1 cellular context compared by ENCODE assay signal in the genomic region with DNA sequence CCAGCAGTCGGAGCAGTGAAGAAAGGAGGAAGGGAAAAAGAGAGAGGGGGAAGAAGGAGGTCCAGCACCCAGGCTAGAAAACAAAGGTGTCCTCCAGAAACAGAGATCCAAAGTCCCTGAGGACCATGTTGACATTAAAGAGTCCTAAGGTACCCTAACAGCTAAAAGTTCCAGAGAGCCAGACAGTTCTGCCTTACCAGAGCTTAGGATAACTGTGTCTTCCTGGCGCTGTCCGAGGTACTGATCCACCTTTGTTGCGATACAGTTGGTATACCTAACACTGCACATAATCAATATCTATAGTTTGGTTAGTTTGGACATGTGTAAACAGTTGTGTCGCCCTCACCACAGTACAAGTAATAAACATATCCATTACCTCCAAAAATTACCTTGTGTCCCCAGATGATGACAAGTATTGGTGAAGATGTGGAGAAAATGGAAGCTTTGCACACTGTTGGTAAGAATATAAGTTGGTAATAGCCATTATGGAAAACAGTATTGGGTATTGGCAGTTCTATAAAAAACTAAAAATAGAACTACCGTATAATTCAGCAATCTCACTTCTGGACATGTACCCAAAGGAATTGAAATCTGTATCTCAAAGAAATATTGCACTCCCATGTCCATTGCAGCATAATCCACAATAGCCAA.
TF ChIP-seq lines count a peak whose summit lies in the region.

No MANE protein-coding gene starts in this region.

TF ChIP-seq in SK-N-SH treated with all-trans-retinoic acid at 6 μM for 48 hours, 23 proteins besides CTCF, POLR2A, EP300 and RAD21 (continued from another document):
- TF ChIP-seq ZNF565 (CRISPR knock-in tag; conservative IDR thresholded peaks at IDR 0.05; ENCODE audit: low read depth) (no peak), TOX (CRISPR knock-in tag; IDR thresholded peaks at IDR 0.05; ENCODE audit: borderline replicate concordance) (no peak), ISL1 (CRISPR knock-in tag; IDR thresholded peaks at IDR 0.05) (no peak), BACH2 (CRISPR knock-in tag; IDR thresholded peaks at IDR 0.05; ENCODE audit: borderline replicate concordance) (no peak), ZNF70 (CRISPR knock-in tag; IDR thresholded peaks at IDR 0.05) (no peak), CSDC2 (CRISPR knock-in tag; IDR thresholded peaks at IDR 0.05) (no peak), ZC3H10 (CRISPR knock-in tag; IDR thresholded peaks at IDR 0.05) (no peak), GLIS3 (CRISPR knock-in tag; IDR thresholded peaks at IDR 0.05) (no peak), ZFP3 (CRISPR knock-in tag; IDR thresholded peaks at IDR 0.05) (no peak), ESRRG (CRISPR knock-in tag; IDR thresholded peaks at IDR 0.05) (no peak), ARNTL (CRISPR knock-in tag; IDR thresholded peaks at IDR 0.05; ENCODE audit: borderline replicate concordance, low read depth) (no peak)
- TF ChIP-seq, protein P1, sequence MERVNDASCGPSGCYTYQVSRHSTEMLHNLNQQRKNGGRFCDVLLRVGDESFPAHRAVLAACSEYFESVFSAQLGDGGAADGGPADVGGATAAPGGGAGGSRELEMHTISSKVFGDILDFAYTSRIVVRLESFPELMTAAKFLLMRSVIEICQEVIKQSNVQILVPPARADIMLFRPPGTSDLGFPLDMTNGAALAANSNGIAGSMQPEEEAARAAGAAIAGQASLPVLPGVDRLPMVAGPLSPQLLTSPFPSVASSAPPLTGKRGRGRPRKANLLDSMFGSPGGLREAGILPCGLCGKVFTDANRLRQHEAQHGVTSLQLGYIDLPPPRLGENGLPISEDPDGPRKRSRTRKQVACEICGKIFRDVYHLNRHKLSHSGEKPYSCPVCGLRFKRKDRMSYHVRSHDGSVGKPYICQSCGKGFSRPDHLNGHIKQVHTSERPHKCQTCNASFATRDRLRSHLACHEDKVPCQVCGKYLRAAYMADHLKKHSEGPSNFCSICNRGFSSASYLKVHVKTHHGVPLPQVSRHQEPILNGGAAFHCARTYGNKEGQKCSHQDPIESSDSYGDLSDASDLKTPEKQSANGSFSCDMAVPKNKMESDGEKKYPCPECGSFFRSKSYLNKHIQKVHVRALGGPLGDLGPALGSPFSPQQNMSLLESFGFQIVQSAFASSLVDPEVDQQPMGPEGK (CRISPR knock-in tag; IDR thresholded peaks at IDR 0.05; ENCODE audit: borderline replicate concordance), result no peak
- TF ChIP-seq, protein P2, sequence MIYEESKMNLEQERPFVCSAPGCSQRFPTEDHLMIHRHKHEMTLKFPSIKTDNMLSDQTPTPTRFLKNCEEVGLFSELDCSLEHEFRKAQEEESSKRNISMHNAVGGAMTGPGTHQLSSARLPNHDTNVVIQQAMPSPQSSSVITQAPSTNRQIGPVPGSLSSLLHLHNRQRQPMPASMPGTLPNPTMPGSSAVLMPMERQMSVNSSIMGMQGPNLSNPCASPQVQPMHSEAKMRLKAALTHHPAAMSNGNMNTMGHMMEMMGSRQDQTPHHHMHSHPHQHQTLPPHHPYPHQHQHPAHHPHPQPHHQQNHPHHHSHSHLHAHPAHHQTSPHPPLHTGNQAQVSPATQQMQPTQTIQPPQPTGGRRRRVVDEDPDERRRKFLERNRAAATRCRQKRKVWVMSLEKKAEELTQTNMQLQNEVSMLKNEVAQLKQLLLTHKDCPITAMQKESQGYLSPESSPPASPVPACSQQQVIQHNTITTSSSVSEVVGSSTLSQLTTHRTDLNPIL (CRISPR knock-in tag; IDR thresholded peaks at IDR 0.05; ENCODE audit: low read depth), result no peak
